Comparison of ENCODE assay signal across 8 cellular contexts in genomic region chr12:105084251-105085250, GRCh38. TPM values are rescaled to one million over a fixed set of nuclear protein-coding genes. Genes with fewer than 3 reads are reported as not detected.
A peak's percentile ranks its signal among the peaks of the same experiment; 100 is the strongest.
DNase-seq lines count a peak whose midpoint lies in the region; ATAC-seq and TF ChIP-seq lines count a peak whose summit lies in the region.

Gene ALDH1L2 (minus strand): TSS chr12:105084458. CDS start chr12:105084436, 22 bp downstream.

- no peak for TF ChIP-seq CTCF in LNCaP clone FGC (IDR thresholded peaks at IDR 0.05; ENCODE audit: control insufficient read depth, extremely low read depth, insufficient read depth)
- TF ChIP-seq CTCF in coronary artery (IDR thresholded peaks at IDR 0.05): no peak

- peak within 1 kb of the TSS; percentile 43 for H3K4me3 ChIP-seq in LNCaP clone FGC (ENCODE audit: low read depth, low read length)
- H3K4me3 ChIP-seq in coronary artery: peak within 1 kb of the TSS; percentile 87

- DNase-seq in COLO668 (lab: John Stamatoyannopoulos, UW; ENCODE audit: unreplicated experiment): peak; percentile 78
- DNase-seq in LNCaP clone FGC (ENCODE audit: low read depth): peak; percentile 23
- DNase-seq in activated CD4-positive, CD25-positive, alpha-beta regulatory T cell treated with anti-CD3 and anti-CD28 coated beads, Interleukin-2, amount 50 U/mL, for 72 hours: peak; percentile 59
- peak; percentile 90 for DNase-seq in coronary artery (ENCODE audit: low spot score)
- peak; percentile 82 for DNase-seq in left kidney (ENCODE audit: low read depth, low spot score)
- peak; percentile 2 to 47 for DNase-seq in stimulated activated CD4-positive, alpha-beta T cell treated with anti-CD3 and anti-CD28 coated beads, Interleukin-1b, Interleukin-23, amount 100 ng/mL, for 4 hours (ENCODE audit: low read depth in 2 of 2)
- DNase-seq in H4 (ENCODE audit: low spot score): no peak

- ATAC-seq in GM21360 (IDR thresholded peaks at IDR 0.05; ENCODE audit: unreplicated experiment): peak; percentile 73

- peak within 1 kb of the TSS; percentile 55 to 85 for H3K27ac ChIP-seq in coronary artery

RNA-seq across cellular contexts. Expression of gene ALDH1L2, which starts in this region (rescaled TPM):
- total RNA-seq in H4 (2014; rRNA removed; shearing (Covaris generic)): 2.6 and 9.6 TPM in 2 replicates
